ENCODE assay signal across 1 cellular context in the genomic region with DNA sequence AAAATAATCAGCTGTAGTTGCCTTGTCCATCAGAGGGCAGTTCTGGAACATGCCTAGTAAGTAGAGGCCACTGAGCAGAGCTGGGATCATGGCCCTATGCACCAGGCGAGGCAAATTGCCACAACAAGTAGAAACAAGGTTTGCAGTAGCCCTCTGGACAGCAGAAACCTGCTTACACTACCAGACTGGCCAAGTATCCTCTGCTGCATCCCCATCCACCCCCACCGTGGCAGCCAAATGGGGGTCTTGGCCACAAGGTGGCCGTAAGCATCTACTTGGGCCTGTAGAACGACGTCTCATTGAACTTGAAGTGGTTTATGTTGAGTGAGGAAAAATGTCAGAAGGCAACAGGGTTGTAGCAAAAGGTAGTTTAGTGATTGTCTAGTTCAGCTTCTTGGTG.
TF ChIP-seq lines count a peak whose summit lies in the region.

No MANE protein-coding gene starts in this region.

TF ChIP-seq in GM12878, 131 proteins besides CTCF, POLR2A, EP300 and RAD21 (continued from another document):
- TF ChIP-seq, protein P1, sequence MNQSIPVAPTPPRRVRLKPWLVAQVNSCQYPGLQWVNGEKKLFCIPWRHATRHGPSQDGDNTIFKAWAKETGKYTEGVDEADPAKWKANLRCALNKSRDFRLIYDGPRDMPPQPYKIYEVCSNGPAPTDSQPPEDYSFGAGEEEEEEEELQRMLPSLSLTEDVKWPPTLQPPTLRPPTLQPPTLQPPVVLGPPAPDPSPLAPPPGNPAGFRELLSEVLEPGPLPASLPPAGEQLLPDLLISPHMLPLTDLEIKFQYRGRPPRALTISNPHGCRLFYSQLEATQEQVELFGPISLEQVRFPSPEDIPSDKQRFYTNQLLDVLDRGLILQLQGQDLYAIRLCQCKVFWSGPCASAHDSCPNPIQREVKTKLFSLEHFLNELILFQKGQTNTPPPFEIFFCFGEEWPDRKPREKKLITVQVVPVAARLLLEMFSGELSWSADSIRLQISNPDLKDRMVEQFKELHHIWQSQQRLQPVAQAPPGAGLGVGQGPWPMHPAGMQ (IDR thresholded peaks at IDR 0.05; ENCODE audit: borderline replicate concordance): no peak
- TF ChIP-seq POLR2AphosphoS2 (IDR thresholded peaks at IDR 0.05; ENCODE audit: low read depth, low read length): no peak
- no peak for TF ChIP-seq SMARCA5 (IDR thresholded peaks at IDR 0.05)
- no peak for TF ChIP-seq PAX5 (IDR thresholded peaks at IDR 0.05; ENCODE audit: borderline replicate concordance, low read depth, low read length)
- no peak for TF ChIP-seq NRF1 (conservative IDR thresholded peaks at IDR 0.05; ENCODE audit: low read depth, low read length)
- TF ChIP-seq, protein P2, sequence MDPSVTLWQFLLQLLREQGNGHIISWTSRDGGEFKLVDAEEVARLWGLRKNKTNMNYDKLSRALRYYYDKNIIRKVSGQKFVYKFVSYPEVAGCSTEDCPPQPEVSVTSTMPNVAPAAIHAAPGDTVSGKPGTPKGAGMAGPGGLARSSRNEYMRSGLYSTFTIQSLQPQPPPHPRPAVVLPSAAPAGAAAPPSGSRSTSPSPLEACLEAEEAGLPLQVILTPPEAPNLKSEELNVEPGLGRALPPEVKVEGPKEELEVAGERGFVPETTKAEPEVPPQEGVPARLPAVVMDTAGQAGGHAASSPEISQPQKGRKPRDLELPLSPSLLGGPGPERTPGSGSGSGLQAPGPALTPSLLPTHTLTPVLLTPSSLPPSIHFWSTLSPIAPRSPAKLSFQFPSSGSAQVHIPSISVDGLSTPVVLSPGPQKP (IDR thresholded peaks at IDR 0.05; ENCODE audit: low read depth, low read length): no peak
- TF ChIP-seq, protein P3, sequence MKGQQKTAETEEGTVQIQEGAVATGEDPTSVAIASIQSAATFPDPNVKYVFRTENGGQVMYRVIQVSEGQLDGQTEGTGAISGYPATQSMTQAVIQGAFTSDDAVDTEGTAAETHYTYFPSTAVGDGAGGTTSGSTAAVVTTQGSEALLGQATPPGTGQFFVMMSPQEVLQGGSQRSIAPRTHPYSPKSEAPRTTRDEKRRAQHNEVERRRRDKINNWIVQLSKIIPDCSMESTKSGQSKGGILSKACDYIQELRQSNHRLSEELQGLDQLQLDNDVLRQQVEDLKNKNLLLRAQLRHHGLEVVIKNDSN (IDR thresholded peaks at IDR 0.05; ENCODE audit: borderline replicate concordance, extremely low read length, insufficient read depth, low read depth, low read length): no peak
- TF ChIP-seq DPF2 (IDR thresholded peaks at IDR 0.05): no peak
- TF ChIP-seq, protein P4, sequence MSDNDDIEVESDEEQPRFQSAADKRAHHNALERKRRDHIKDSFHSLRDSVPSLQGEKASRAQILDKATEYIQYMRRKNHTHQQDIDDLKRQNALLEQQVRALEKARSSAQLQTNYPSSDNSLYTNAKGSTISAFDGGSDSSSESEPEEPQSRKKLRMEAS (IDR thresholded peaks at IDR 0.05; ENCODE audit: low read depth, low read length): no peak
- TF ChIP-seq SREBF2 (IDR thresholded peaks at IDR 0.05; ENCODE audit: low read length): no peak
- TF ChIP-seq TCF12 (IDR thresholded peaks at IDR 0.05; ENCODE audit: low read depth, low read length): no peak
- no peak for TF ChIP-seq BACH1 (IDR thresholded peaks at IDR 0.05; ENCODE audit: borderline replicate concordance)
